Comparison of ENCODE assay signal across 1 cellular context in the genomic region with DNA sequence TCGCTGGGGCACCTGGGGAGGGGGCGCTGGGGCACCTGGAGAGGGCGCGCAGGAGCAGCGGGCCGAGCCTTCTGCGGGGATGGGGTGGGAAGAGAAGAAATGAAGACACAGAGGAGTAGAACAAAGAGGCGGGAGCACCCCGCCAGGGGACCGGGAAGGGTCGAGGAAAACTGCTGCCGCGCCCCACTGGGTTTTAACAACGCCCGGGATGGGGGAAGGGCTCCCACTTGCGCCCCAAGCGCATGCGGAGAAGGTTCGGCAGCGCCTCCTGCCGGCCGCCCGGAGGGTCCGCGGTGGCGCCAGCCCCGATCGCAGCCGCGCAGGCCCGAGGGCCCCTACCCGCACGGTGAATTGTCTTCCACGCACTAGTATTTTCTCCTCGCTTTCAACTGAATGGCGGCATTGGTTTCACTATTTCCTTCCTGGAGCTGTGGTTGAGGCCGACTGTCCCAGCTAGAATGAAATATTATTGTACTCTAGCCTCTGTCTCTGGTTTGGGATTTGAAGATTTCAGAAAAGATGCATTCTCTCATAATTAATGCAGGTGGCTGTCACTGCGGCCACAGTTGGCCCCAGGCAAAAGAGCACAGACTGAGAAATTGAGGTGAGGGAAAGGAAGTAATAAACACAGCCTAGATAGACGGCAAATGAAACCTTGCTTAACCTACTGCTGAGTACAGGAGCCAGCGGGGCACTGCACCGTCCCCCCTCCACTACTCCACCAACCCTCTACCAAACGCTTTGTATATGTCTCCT.
A peak's percentile ranks its signal among the peaks of the same experiment; 100 is the strongest.
TF ChIP-seq lines count a peak whose summit lies in the region.

No MANE protein-coding gene starts in this region.

TF ChIP-seq in K562, 482 proteins besides CTCF, POLR2A, EP300 and RAD21 (continued from another document and continues in another):
- TF ChIP-seq, protein P1, sequence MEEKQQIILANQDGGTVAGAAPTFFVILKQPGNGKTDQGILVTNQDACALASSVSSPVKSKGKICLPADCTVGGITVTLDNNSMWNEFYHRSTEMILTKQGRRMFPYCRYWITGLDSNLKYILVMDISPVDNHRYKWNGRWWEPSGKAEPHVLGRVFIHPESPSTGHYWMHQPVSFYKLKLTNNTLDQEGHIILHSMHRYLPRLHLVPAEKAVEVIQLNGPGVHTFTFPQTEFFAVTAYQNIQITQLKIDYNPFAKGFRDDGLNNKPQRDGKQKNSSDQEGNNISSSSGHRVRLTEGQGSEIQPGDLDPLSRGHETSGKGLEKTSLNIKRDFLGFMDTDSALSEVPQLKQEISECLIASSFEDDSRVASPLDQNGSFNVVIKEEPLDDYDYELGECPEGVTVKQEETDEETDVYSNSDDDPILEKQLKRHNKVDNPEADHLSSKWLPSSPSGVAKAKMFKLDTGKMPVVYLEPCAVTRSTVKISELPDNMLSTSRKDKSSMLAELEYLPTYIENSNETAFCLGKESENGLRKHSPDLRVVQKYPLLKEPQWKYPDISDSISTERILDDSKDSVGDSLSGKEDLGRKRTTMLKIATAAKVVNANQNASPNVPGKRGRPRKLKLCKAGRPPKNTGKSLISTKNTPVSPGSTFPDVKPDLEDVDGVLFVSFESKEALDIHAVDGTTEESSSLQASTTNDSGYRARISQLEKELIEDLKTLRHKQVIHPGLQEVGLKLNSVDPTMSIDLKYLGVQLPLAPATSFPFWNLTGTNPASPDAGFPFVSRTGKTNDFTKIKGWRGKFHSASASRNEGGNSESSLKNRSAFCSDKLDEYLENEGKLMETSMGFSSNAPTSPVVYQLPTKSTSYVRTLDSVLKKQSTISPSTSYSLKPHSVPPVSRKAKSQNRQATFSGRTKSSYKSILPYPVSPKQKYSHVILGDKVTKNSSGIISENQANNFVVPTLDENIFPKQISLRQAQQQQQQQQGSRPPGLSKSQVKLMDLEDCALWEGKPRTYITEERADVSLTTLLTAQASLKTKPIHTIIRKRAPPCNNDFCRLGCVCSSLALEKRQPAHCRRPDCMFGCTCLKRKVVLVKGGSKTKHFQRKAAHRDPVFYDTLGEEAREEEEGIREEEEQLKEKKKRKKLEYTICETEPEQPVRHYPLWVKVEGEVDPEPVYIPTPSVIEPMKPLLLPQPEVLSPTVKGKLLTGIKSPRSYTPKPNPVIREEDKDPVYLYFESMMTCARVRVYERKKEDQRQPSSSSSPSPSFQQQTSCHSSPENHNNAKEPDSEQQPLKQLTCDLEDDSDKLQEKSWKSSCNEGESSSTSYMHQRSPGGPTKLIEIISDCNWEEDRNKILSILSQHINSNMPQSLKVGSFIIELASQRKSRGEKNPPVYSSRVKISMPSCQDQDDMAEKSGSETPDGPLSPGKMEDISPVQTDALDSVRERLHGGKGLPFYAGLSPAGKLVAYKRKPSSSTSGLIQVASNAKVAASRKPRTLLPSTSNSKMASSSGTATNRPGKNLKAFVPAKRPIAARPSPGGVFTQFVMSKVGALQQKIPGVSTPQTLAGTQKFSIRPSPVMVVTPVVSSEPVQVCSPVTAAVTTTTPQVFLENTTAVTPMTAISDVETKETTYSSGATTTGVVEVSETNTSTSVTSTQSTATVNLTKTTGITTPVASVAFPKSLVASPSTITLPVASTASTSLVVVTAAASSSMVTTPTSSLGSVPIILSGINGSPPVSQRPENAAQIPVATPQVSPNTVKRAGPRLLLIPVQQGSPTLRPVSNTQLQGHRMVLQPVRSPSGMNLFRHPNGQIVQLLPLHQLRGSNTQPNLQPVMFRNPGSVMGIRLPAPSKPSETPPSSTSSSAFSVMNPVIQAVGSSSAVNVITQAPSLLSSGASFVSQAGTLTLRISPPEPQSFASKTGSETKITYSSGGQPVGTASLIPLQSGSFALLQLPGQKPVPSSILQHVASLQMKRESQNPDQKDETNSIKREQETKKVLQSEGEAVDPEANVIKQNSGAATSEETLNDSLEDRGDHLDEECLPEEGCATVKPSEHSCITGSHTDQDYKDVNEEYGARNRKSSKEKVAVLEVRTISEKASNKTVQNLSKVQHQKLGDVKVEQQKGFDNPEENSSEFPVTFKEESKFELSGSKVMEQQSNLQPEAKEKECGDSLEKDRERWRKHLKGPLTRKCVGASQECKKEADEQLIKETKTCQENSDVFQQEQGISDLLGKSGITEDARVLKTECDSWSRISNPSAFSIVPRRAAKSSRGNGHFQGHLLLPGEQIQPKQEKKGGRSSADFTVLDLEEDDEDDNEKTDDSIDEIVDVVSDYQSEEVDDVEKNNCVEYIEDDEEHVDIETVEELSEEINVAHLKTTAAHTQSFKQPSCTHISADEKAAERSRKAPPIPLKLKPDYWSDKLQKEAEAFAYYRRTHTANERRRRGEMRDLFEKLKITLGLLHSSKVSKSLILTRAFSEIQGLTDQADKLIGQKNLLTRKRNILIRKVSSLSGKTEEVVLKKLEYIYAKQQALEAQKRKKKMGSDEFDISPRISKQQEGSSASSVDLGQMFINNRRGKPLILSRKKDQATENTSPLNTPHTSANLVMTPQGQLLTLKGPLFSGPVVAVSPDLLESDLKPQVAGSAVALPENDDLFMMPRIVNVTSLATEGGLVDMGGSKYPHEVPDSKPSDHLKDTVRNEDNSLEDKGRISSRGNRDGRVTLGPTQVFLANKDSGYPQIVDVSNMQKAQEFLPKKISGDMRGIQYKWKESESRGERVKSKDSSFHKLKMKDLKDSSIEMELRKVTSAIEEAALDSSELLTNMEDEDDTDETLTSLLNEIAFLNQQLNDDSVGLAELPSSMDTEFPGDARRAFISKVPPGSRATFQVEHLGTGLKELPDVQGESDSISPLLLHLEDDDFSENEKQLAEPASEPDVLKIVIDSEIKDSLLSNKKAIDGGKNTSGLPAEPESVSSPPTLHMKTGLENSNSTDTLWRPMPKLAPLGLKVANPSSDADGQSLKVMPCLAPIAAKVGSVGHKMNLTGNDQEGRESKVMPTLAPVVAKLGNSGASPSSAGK (IDR thresholded peaks at IDR 0.05), result peak; percentile 28
- TF ChIP-seq SOX6 (IDR thresholded peaks at IDR 0.05) (no peak), ZNF212 (CRISPR knock-in tag; IDR thresholded peaks at IDR 0.05) (no peak), LARP7 (IDR thresholded peaks at IDR 0.05) (no peak), ETV5 (CRISPR knock-in tag; IDR thresholded peaks at IDR 0.05; ENCODE audit: low read depth) (no peak), RBBP5 (IDR thresholded peaks at IDR 0.05; ENCODE audit: borderline replicate concordance, insufficient read depth, low read length, poor library complexity, severe bottlenecking) (no peak), ZNF3 (CRISPR knock-in tag; IDR thresholded peaks at IDR 0.05) (no peak), CEBPG (CRISPR knock-in tag; IDR thresholded peaks at IDR 0.05) (no peak), CEBPG (tag; conservative IDR thresholded peaks at IDR 0.05 in 1 of 2, IDR thresholded peaks at IDR 0.05 in 1 of 2) (no peak), CBX3 (IDR thresholded peaks at IDR 0.05; ENCODE audit: borderline replicate concordance in 1 of 2, low read length in 2 of 2) (peak in 1 of 2 experiments; percentile 38; a peak in 1 of 3 replicates), MEIS2 (IDR thresholded peaks at IDR 0.05; ENCODE audit: partially characterized antibody) (peak; percentile 12), EGR1 (conservative IDR thresholded peaks at IDR 0.05) (no peak), CHD1 (IDR thresholded peaks at IDR 0.05; ENCODE audit: low read length) (no peak), SIRT6 (IDR thresholded peaks at IDR 0.05; ENCODE audit: low read depth, low read length) (no peak), GATAD2B (IDR thresholded peaks at IDR 0.05; ENCODE audit: borderline replicate concordance) (no peak; the same call in 1 of the 2 replicates), ZNF830 (CRISPR knock-in tag; IDR thresholded peaks at IDR 0.05) (no peak), KLF13 (tag; IDR thresholded peaks at IDR 0.05; ENCODE audit: borderline replicate concordance, low read depth) (no peak), YBX1 (IDR thresholded peaks at IDR 0.05) (no peak), ZNF324 (CRISPR knock-in tag; IDR thresholded peaks at IDR 0.05) (no peak), RHOXF2B (CRISPR knock-in tag; conservative IDR thresholded peaks at IDR 0.05) (no peak), GMEB1 (CRISPR knock-in tag; IDR thresholded peaks at IDR 0.05) (no peak; the same call in 1 of the 2 replicates), ZNF57 (CRISPR knock-in tag; IDR thresholded peaks at IDR 0.05) (no peak), PTRF (tag; IDR thresholded peaks at IDR 0.05) (no peak), NKRF (IDR thresholded peaks at IDR 0.05; ENCODE audit: borderline replicate concordance) (no peak), SRSF9 (IDR thresholded peaks at IDR 0.05; ENCODE audit: borderline replicate concordance, low read depth, low read length) (no peak), CBFA2T3 (IDR thresholded peaks at IDR 0.05) (no peak), PPARD (CRISPR knock-in tag; IDR thresholded peaks at IDR 0.05) (no peak), POLR3A (IDR thresholded peaks at IDR 0.05; ENCODE audit: borderline replicate concordance, extremely low read depth, insufficient read depth, insufficient read length) (no peak), ZNF197 (CRISPR knock-in tag; IDR thresholded peaks at IDR 0.05; ENCODE audit: low read depth) (no peak), ZNF41 (CRISPR knock-in tag; conservative IDR thresholded peaks at IDR 0.05) (no peak), ZNF79 (CRISPR knock-in tag; IDR thresholded peaks at IDR 0.05; ENCODE audit: low read depth) (no peak), ZNF655 (CRISPR knock-in tag; IDR thresholded peaks at IDR 0.05) (no peak), CREB3 (tag; conservative IDR thresholded peaks at IDR 0.05; ENCODE audit: low read depth) (no peak), TBP (optimal IDR thresholded peaks at IDR 0.05; ENCODE audit: low read depth, low read length) (peak; percentile 48), SLC30A9 (CRISPR knock-in tag; IDR thresholded peaks at IDR 0.05) (no peak), GTF2E2 (tag; IDR thresholded peaks at IDR 0.05) (no peak)
- TF ChIP-seq, protein P2, sequence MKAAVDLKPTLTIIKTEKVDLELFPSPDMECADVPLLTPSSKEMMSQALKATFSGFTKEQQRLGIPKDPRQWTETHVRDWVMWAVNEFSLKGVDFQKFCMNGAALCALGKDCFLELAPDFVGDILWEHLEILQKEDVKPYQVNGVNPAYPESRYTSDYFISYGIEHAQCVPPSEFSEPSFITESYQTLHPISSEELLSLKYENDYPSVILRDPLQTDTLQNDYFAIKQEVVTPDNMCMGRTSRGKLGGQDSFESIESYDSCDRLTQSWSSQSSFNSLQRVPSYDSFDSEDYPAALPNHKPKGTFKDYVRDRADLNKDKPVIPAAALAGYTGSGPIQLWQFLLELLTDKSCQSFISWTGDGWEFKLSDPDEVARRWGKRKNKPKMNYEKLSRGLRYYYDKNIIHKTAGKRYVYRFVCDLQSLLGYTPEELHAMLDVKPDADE (conservative IDR thresholded peaks at IDR 0.05; ENCODE audit: control insufficient read depth, low read depth, low read length), result peak; percentile 57; the same call in 1 of the 2 replicates
- TF ChIP-seq, protein P3, sequence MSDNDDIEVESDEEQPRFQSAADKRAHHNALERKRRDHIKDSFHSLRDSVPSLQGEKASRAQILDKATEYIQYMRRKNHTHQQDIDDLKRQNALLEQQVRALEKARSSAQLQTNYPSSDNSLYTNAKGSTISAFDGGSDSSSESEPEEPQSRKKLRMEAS (CRISPR knock-in tag; IDR thresholded peaks at IDR 0.05), result peak; percentile 70
- TF ChIP-seq, protein P4, sequence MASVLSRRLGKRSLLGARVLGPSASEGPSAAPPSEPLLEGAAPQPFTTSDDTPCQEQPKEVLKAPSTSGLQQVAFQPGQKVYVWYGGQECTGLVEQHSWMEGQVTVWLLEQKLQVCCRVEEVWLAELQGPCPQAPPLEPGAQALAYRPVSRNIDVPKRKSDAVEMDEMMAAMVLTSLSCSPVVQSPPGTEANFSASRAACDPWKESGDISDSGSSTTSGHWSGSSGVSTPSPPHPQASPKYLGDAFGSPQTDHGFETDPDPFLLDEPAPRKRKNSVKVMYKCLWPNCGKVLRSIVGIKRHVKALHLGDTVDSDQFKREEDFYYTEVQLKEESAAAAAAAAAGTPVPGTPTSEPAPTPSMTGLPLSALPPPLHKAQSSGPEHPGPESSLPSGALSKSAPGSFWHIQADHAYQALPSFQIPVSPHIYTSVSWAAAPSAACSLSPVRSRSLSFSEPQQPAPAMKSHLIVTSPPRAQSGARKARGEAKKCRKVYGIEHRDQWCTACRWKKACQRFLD (CRISPR knock-in tag; IDR thresholded peaks at IDR 0.05), result no peak
